ENCODE assay signal across 1 cellular context in genomic region chr1:44485229-44485932, GRCh38.
A peak's percentile ranks its signal among the peaks of the same experiment; 100 is the strongest.
TF ChIP-seq lines count a peak whose summit lies in the region.

No MANE protein-coding gene starts in this region.

TF ChIP-seq in K562, 482 proteins besides CTCF, POLR2A, EP300 and RAD21 (continued from another document and continues in another):
- TF ChIP-seq ZNF318 (IDR thresholded peaks at IDR 0.05; ENCODE audit: borderline replicate concordance in 1 of 2, low read depth in 1 of 2) (peak; percentile 62 to 71; a peak in 2 of 4 replicates), ZNF140 (CRISPR knock-in tag; IDR thresholded peaks at IDR 0.05) (no peak), GTF2A2 (tag; IDR thresholded peaks at IDR 0.05) (no peak), ETS1 (conservative IDR thresholded peaks at IDR 0.05; ENCODE audit: control insufficient read depth, low read depth, low read length) (no peak), ZNF274 (IDR thresholded peaks at IDR 0.05; ENCODE audit: borderline replicate concordance, low read depth, low read length) (no peak), FOXA3 (CRISPR knock-in tag; conservative IDR thresholded peaks at IDR 0.05 in 1 of 2, IDR thresholded peaks at IDR 0.05 in 1 of 2) (peak; percentile 58 to 79; a peak in 3 of 4 replicates), RNF219 (CRISPR knock-in tag; IDR thresholded peaks at IDR 0.05) (no peak), XRCC4 (IDR thresholded peaks at IDR 0.05; ENCODE audit: extremely low read depth, insufficient read depth, insufficient read length) (no peak), ZBTB2 (IDR thresholded peaks at IDR 0.05) (0 out of 2 replicates have a peak, but pooled peaks have one; percentile 23), CBFA2T3 (IDR thresholded peaks at IDR 0.05) (peak; percentile 96), TRIM28 (IDR thresholded peaks at IDR 0.05) (no peak), POLR3G (IDR thresholded peaks at IDR 0.05; ENCODE audit: extremely low read depth, insufficient read length, insufficient replicate concordance) (no peak), BACH1 (tag; IDR thresholded peaks at IDR 0.05) (peak; percentile 98), BRCA1 (IDR thresholded peaks at IDR 0.05) (no peak), BRCA1 (CRISPR knock-in tag; IDR thresholded peaks at IDR 0.05) (no peak), TEAD2 (tag; IDR thresholded peaks at IDR 0.05) (no peak), CREB5 (CRISPR knock-in tag; IDR thresholded peaks at IDR 0.05) (peak; percentile 53; the same call in 1 of the 2 replicates), XRCC5 (IDR thresholded peaks at IDR 0.05; ENCODE audit: low read depth, low read length) (no peak), PKNOX1 (IDR thresholded peaks at IDR 0.05) (peak; percentile 96), ZNF212 (CRISPR knock-in tag; IDR thresholded peaks at IDR 0.05) (no peak), ZBTB11 (CRISPR knock-in tag; IDR thresholded peaks at IDR 0.05) (0 out of 6 replicates have a peak, but pooled peaks of 1 of the 3 experiments have one; percentile 50), JUNB (CRISPR knock-in tag; conservative IDR thresholded peaks at IDR 0.05) (no peak), ZNF57 (CRISPR knock-in tag; IDR thresholded peaks at IDR 0.05) (no peak), NBN (IDR thresholded peaks at IDR 0.05; ENCODE audit: low read depth) (peak; percentile 74), SIX5 (IDR thresholded peaks at IDR 0.05; ENCODE audit: borderline replicate concordance in 1 of 2, insufficient read depth in 1 of 2, low read depth in 1 of 2, low read length in 2 of 2) (no peak), FUS (optimal IDR thresholded peaks at IDR 0.05; ENCODE audit: low read depth, low read length) (no peak), ZFP36 (IDR thresholded peaks at IDR 0.05; ENCODE audit: low read depth, low read length, partially characterized antibody) (peak; percentile 48), MAZ (CRISPR knock-in tag; conservative IDR thresholded peaks at IDR 0.05 in 1 of 2, IDR thresholded peaks at IDR 0.05 in 1 of 2) (0 out of 4 replicates have a peak, but pooled peaks of 1 of the 2 experiments have one; percentile 56), ZNF75A (CRISPR knock-in tag; IDR thresholded peaks at IDR 0.05) (0 out of 2 replicates have a peak, but pooled peaks have one; percentile 43), ZNF586 (CRISPR knock-in tag; conservative IDR thresholded peaks at IDR 0.05) (no peak), RBM14 (IDR thresholded peaks at IDR 0.05; ENCODE audit: borderline replicate concordance, insufficient read depth, low read depth, low read length) (no peak)
